ENCODE assay signal across 1 cellular context in genomic region chr5:110658006-110658405, GRCh38.
TF ChIP-seq lines count a peak whose summit lies in the region.

No MANE protein-coding gene starts in this region.

TF ChIP-seq in GM12878, 131 proteins besides CTCF, POLR2A, EP300 and RAD21 (continued from another document):
- TF ChIP-seq IRF3 (IDR thresholded peaks at IDR 0.05) (no peak), HCFC1 (IDR thresholded peaks at IDR 0.05; ENCODE audit: low read length) (no peak), ZNF592 (IDR thresholded peaks at IDR 0.05) (no peak), JUNB (IDR thresholded peaks at IDR 0.05) (0 out of 2 replicates have a peak, but pooled peaks have one; percentile 17)
